34 cellular contexts compared by ENCODE assay signal in the genomic region with DNA sequence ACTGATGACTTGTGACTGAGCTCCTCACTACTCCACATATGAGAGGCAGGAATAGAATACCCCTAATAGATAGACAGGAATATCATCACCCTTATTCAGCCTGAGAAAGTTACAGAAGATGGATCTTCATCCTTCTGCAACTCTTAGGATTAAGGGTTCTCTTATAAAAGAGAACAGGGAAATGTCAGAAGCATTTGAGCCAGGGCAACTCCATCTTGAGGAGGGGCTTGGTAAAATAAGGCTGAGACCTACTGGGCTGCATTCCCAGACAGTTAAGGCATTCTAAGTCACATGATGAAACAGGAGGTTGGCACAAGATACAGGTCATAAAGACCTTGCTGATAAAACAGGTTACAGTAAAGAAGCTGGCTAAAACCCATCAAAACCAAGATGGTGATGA.
"Had no signal": no experiment of that assay in that cellular context is flagged by ENCODE, and none has a peak within 500 bp of the region (broad histone marks: within the 10 kb centered on the region; RNA-seq: fewer than 3 reads in every experiment).

No MANE protein-coding gene starts in this region.

- H3K4me1 ChIP-seq: adrenal gland, ascending aorta, body of pancreas, breast epithelium had no signal

- FAIRE-seq: astrocyte, bronchial epithelial cell had no signal

- DNase-seq: activated effector memory CD4-positive, alpha-beta T cell treated with anti-CD3 and anti-CD28 coated beads, Interleukin-2, amount 50 U/mL, for 16 hours; activated effector memory CD4-positive, alpha-beta T cell treated with Interleukin-2 at 50 U/mL for 16 hours; activated gamma-delta T cell; activated gamma-delta T cell treated with Interleukin-2 at 50 U/mL for 16 hours; activated naive CD4-positive, alpha-beta T cell; activated naive CD4-positive, alpha-beta T cell treated with anti-CD3 and anti-CD28 coated beads for 36 hours; activated naive CD4-positive, alpha-beta T cell treated with anti-CD3 and anti-CD28 coated beads, Interleukin-2, amount 10 ng/mL, durations not matched to agents 7 days and 5 days; activated naive CD4-positive, alpha-beta T cell treated with anti-CD3 and anti-CD28 coated beads, Interleukin-2, amount 50 U/mL, for 16 hours; activated naive CD4-positive, alpha-beta T cell treated with Interleukin-2 at 50 U/mL for 16 hours; activated naive CD8-positive, alpha-beta T cell treated with anti-CD3 and anti-CD28 coated beads for 36 hours; activated naive CD8-positive, alpha-beta T cell treated with anti-CD3 and anti-CD28 coated beads, Interleukin-2, amount 10 ng/mL, durations not matched to agents 7 days and 5 days; activated naive CD8-positive, alpha-beta T cell treated with anti-CD3 and anti-CD28 coated beads, Interleukin-2, amount 50 U/mL, for 24 hours; activated T-cell treated with anti-CD3 and anti-CD28 coated beads, Interleukin-2, amount 50 U/mL, for 1 hour; activated T-cell treated with anti-CD3 and anti-CD28 coated beads, Interleukin-2, amount 50 U/mL, for 24 hours; activated T-cell treated with anti-CD3 and anti-CD28 coated beads, Interleukin-2, amount 50 U/mL, for 4 hours; activated T-cell treated with anti-CD3 and anti-CD28 coated beads, Interleukin-2, amount 50 U/mL, for 48 hours; activated T-cell treated with anti-CD3 and anti-CD28 coated beads, Interleukin-2, amount 50 U/mL, for 72 hours; adrenal gland; amniotic stem cell; amygdala; anterior cingulate cortex; aorta; body of pancreas; brain microvascular endothelial cell; caudate nucleus; central memory CD4-positive, alpha-beta T cell; cerebellar nuclear complex had no signal

- H3K9me3 ChIP-seq: ascending aorta, body of pancreas had no signal

- H3K27ac ChIP-seq: adrenal gland, ascending aorta, body of pancreas, brain microvascular endothelial cell, breast epithelium, cardiac muscle cell had no signal

- H3K4me3 ChIP-seq: adrenal gland, ascending aorta, body of pancreas, breast epithelium, cardiac muscle cell had no signal

- ATAC-seq: activated naive CD4-positive, alpha-beta T cell treated with anti-CD3 and anti-CD28 coated beads, Interleukin-2, amount 50 U/mL, for 72 hours; activated naive CD8-positive, alpha-beta T cell treated with anti-CD3 and anti-CD28 coated beads, Interleukin-2, amount 50 U/mL, for 24 hours; activated T-cell treated with anti-CD3 and anti-CD28 coated beads, Interleukin-2, amount 50 U/mL, for 4 hours; activated T-cell treated with anti-CD3 and anti-CD28 coated beads, Interleukin-2, amount 50 U/mL, for 72 hours; activated T-helper 17 cell treated with anti-CD3 and anti-CD28 coated beads, Interleukin-2, amount 50 U/mL, for 72 hours; body of pancreas had no signal

- H3K36me3 ChIP-seq: adrenal gland, ascending aorta, brain microvascular endothelial cell, breast epithelium, cardiac muscle cell had no signal

- H3K27me3 ChIP-seq: adrenal gland, ascending aorta, body of pancreas, brain microvascular endothelial cell, breast epithelium, cardiac muscle cell had no signal
